Comparison of ENCODE assay signal across 18 cellular contexts in genomic region chr1:199522338-199522737, GRCh38.
"Had no signal": no experiment of that assay in that cellular context is flagged by ENCODE, and none has a peak within 500 bp of the region (broad histone marks: within the 10 kb centered on the region; RNA-seq: fewer than 3 reads in every experiment).

No MANE protein-coding gene starts in this region.

- H3K4me1 ChIP-seq: left ventricle myocardium inferior, thyroid gland had no signal

- H3K27ac Mint-ChIP-seq: activated CD4-positive, alpha-beta T cell treated with anti-CD3 and anti-CD28 coated beads, Interleukin-2, amount 10 ng/mL, durations not matched to agents 7 days and 5 days; endodermal cell; memory B cell; natural killer cell; stimulated activated naive B cell treated with anti-CD40 and anti-IgM and Interleukin-4, amounts not matched to agents 10 μg/mL and 1 μg/mL and 100 μg/mL, for 72 hours; T-helper 2 cell treated with Interferon-gamma antibody and Interleukin-4, amounts not matched to agents 5 μg/mL and 100 μg/mL, for 36 hours had no signal

- H3K9me3 Mint-ChIP-seq: activated CD4-positive, alpha-beta T cell treated with anti-CD3 and anti-CD28 coated beads, Interleukin-2, amount 10 ng/mL, durations not matched to agents 7 days and 5 days; endodermal cell; memory B cell; natural killer cell; stimulated activated naive B cell treated with anti-CD40 and anti-IgM and Interleukin-4, amounts not matched to agents 10 μg/mL and 1 μg/mL and 100 μg/mL, for 72 hours; T-helper 2 cell treated with Interferon-gamma antibody and Interleukin-4, amounts not matched to agents 5 μg/mL and 100 μg/mL, for 36 hours had no signal

- H3K4me3 ChIP-seq: dorsolateral prefrontal cortex, left ventricle myocardium inferior, thyroid gland had no signal

- H3K36me3 ChIP-seq: left ventricle myocardium inferior, neutrophil, thyroid gland had no signal

- DNase-seq: activated CD4-positive, alpha-beta T cell treated with anti-CD3 and anti-CD28 coated beads, Interleukin-2, amount 10 ng/mL, durations not matched to agents 7 days and 5 days; activated CD4-positive, CD25-positive, alpha-beta regulatory T cell; activated CD8-positive, alpha-beta memory T cell treated with anti-CD3 and anti-CD28 coated beads, Interleukin-2, amount 50 U/mL, for 48 hours; activated naive CD4-positive, alpha-beta T cell treated with Interleukin-2 at 50 U/mL for 16 hours; aorta; dorsolateral prefrontal cortex; endodermal cell; erythroblast; islet precursor cell; left ventricle myocardium inferior; natural killer cell; retina; stimulated activated CD4-positive, alpha-beta T cell treated with anti-CD3 and anti-CD28 coated beads, Interleukin-4, amount 100 ng/mL, for 1 hour; stimulated activated naive B cell treated with anti-CD40 and anti-IgM and Interleukin-4, amounts not matched to agents 10 μg/mL and 1 μg/mL and 100 μg/mL, for 72 hours; thyroid gland had no signal

- H3K27me3 Mint-ChIP-seq: activated CD4-positive, alpha-beta T cell treated with anti-CD3 and anti-CD28 coated beads, Interleukin-2, amount 10 ng/mL, durations not matched to agents 7 days and 5 days; memory B cell; stimulated activated naive B cell treated with anti-CD40 and anti-IgM and Interleukin-4, amounts not matched to agents 10 μg/mL and 1 μg/mL and 100 μg/mL, for 72 hours had no signal

- H3K36me3 Mint-ChIP-seq: memory B cell; natural killer cell; stimulated activated naive B cell treated with anti-CD40 and anti-IgM and Interleukin-4, amounts not matched to agents 10 μg/mL and 1 μg/mL and 100 μg/mL, for 72 hours had no signal

- H3K27ac ChIP-seq: dorsolateral prefrontal cortex, left ventricle myocardium inferior, neutrophil, thyroid gland had no signal

- ATAC-seq: natural killer cell; stimulated activated naive B cell treated with anti-CD40 and anti-IgM and Interleukin-4, amounts not matched to agents 10 μg/mL and 1 μg/mL and 100 μg/mL, for 72 hours had no signal

- H3K9me3 ChIP-seq: left ventricle myocardium inferior, neutrophil, thyroid gland had no signal

- H3K4me3 Mint-ChIP-seq: activated CD4-positive, alpha-beta T cell treated with anti-CD3 and anti-CD28 coated beads, Interleukin-2, amount 10 ng/mL, durations not matched to agents 7 days and 5 days; endodermal cell; memory B cell; natural killer cell; stimulated activated naive B cell treated with anti-CD40 and anti-IgM and Interleukin-4, amounts not matched to agents 10 μg/mL and 1 μg/mL and 100 μg/mL, for 72 hours; T-helper 2 cell treated with Interferon-gamma antibody and Interleukin-4, amounts not matched to agents 5 μg/mL and 100 μg/mL, for 36 hours had no signal

- H3K4me1 Mint-ChIP-seq: activated CD4-positive, alpha-beta T cell treated with anti-CD3 and anti-CD28 coated beads, Interleukin-2, amount 10 ng/mL, durations not matched to agents 7 days and 5 days; endodermal cell; memory B cell; natural killer cell; stimulated activated naive B cell treated with anti-CD40 and anti-IgM and Interleukin-4, amounts not matched to agents 10 μg/mL and 1 μg/mL and 100 μg/mL, for 72 hours had no signal

- H3K27me3 ChIP-seq: dorsolateral prefrontal cortex, neutrophil, thyroid gland had no signal
